In genomic region chr11:23509023-23509422, GRCh38 we compare ENCODE assay signal across 17 cellular contexts.
DNase-seq lines count a peak whose midpoint lies in the region; ATAC-seq, FAIRE-seq and TF ChIP-seq lines count a peak whose summit lies in the region.
"Had no signal": no experiment of that assay in that cellular context is flagged by ENCODE, and none has a peak within 500 bp of the region (broad histone marks: within the 10 kb centered on the region; RNA-seq: fewer than 3 reads in every experiment).

No MANE protein-coding gene starts in this region.

- H3K9me3 ChIP-seq in vagina: no peaks in the 10 kb centered on the region
- H3K9me3 ChIP-seq in CD8-positive, alpha-beta T cell (ENCODE audit: low read length): no peaks in the 10 kb centered on the region

- no peak overlapping the region for H3K4me3 Mint-ChIP-seq in CD8-positive, alpha-beta T cell
- H3K4me3 Mint-ChIP-seq: activated CD8-positive, alpha-beta T cell treated with anti-CD3 and anti-CD28 coated beads for 36 hours; activated naive CD4-positive, alpha-beta T cell treated with anti-CD3 and anti-CD28 coated beads for 36 hours; B cell had no signal

- intact Hi-C loops in vagina (cut with DNase I): no loop called here
- intact Hi-C loops in CD8-positive, alpha-beta T cell (cut with DNase I, micrococcal nuclease): no loop called here
- intact Hi-C loops in left cardiac atrium (cut with DNase I): no loop called here

- no peaks in the 10 kb centered on the region for H3K36me3 ChIP-seq in vagina
- H3K36me3 ChIP-seq in CD8-positive, alpha-beta T cell (ENCODE audit: insufficient read depth, low read length): no peaks in the 10 kb centered on the region

- TF ChIP-seq POLR2A in vagina (IDR thresholded peaks at IDR 0.05): no peak

- TF ChIP-seq CTCF in fibroblast of mammary gland (conservative IDR thresholded peaks at IDR 0.05; ENCODE audit: control insufficient read depth, insufficient read depth, low read depth, low read length) (no peak), vagina (IDR thresholded peaks at IDR 0.05) (no peak)
- no peak for TF ChIP-seq CTCF in CD8-positive, alpha-beta T cell (IDR thresholded peaks at IDR 0.05)

- DNase-seq in AG08395 (ENCODE audit: low spot score): peak; percentile 3
- DNase-seq in RCC 7860 (ENCODE audit: low spot score): peak; percentile 45
- DNase-seq in fibroblast of mammary gland (ENCODE audit: low read depth): peak; percentile 60
- no peak for DNase-seq in vagina (ENCODE audit: extremely low spot score in 2 of 2)
- no peak for DNase-seq in CD8-positive, alpha-beta T cell
- no peak for DNase-seq in left cardiac atrium
- DNase-seq: activated CD8-positive, alpha-beta T cell treated with anti-CD3 and anti-CD28 coated beads for 36 hours; activated naive CD4-positive, alpha-beta T cell treated with anti-CD3 and anti-CD28 coated beads for 36 hours; cortex of kidney; NCI-H1694; NCI-H526; Right ventricle myocardium superior; T1000 had no signal

- H3K27ac Mint-ChIP-seq in CD8-positive, alpha-beta T cell: no peak overlapping the region
- H3K27ac Mint-ChIP-seq: activated CD8-positive, alpha-beta T cell treated with anti-CD3 and anti-CD28 coated beads for 36 hours; activated naive CD4-positive, alpha-beta T cell treated with anti-CD3 and anti-CD28 coated beads for 36 hours; B cell had no signal

- ATAC-seq in GM19463 (IDR thresholded peaks at IDR 0.05; ENCODE audit: unreplicated experiment): peak; percentile 77
- no peak for ATAC-seq in CD8-positive, alpha-beta T cell
- ATAC-seq in HG03565 (IDR thresholded peaks at IDR 0.05; ENCODE audit: unreplicated experiment): no peak
- ATAC-seq in left cardiac atrium: no peak
- ATAC-seq: activated CD8-positive, alpha-beta T cell treated with anti-CD3 and anti-CD28 coated beads for 36 hours had no signal

- CTCF ChIA-PET in CD8-positive, alpha-beta T cell (lab: Charles Lee): interaction anchor here (1.6 kb wide), 1 partner anchor 8 kb away, joined by 4 read pairs; no protein-coding TSS in a partner anchor

- H3K27me3 ChIP-seq in vagina: no peaks in the 10 kb centered on the region
- no peaks in the 10 kb centered on the region for H3K27me3 ChIP-seq in CD8-positive, alpha-beta T cell (ENCODE audit: insufficient read depth, low read length)

- no peaks in the 10 kb centered on the region for H3K36me3 Mint-ChIP-seq in CD8-positive, alpha-beta T cell

- H3K4me1 ChIP-seq in vagina: no peaks in the 10 kb centered on the region
- H3K4me1 ChIP-seq in CD8-positive, alpha-beta T cell (ENCODE audit: insufficient read depth, low read length): no peaks in the 10 kb centered on the region

- H3K27me3 Mint-ChIP-seq in CD8-positive, alpha-beta T cell (ENCODE audit: low read depth): no peaks in the 10 kb centered on the region
- H3K27me3 Mint-ChIP-seq: activated CD8-positive, alpha-beta T cell treated with anti-CD3 and anti-CD28 coated beads for 36 hours; B cell had no signal

- FAIRE-seq in RCC 7860 (lab: Jason Lieb, UNC): no peak
- FAIRE-seq: islet of Langerhans had no signal

- no peak overlapping the region for H3K27ac ChIP-seq in vagina
- H3K27ac ChIP-seq in CD8-positive, alpha-beta T cell (ENCODE audit: low read depth, low read length): no peak overlapping the region

- H3K4me1 Mint-ChIP-seq in CD8-positive, alpha-beta T cell (ENCODE audit: low read depth): no peaks in the 10 kb centered on the region
- H3K4me1 Mint-ChIP-seq: B cell had no signal

- peaks cover 10% of the 10 kb centered on the region for H3K9me3 Mint-ChIP-seq in CD8-positive, alpha-beta T cell
- H3K9me3 Mint-ChIP-seq: activated naive CD4-positive, alpha-beta T cell treated with anti-CD3 and anti-CD28 coated beads for 36 hours had no signal

- H3K4me3 ChIP-seq in fibroblast of mammary gland (ENCODE audit: control insufficient read depth, low read depth, low read length) (no peak overlapping the region), vagina (no peak overlapping the region)
- no peak overlapping the region for H3K4me3 ChIP-seq in CD8-positive, alpha-beta T cell (ENCODE audit: low read depth, low read length)

- POLR2A ChIA-PET in CD8-positive, alpha-beta T cell (lab: Charles Lee): no interaction called here

Comparison
In these comparisons a context has a peak if more than half of its experiments do, and no peak if none do; other contexts are left out.
1. DNase-seq: peak in AG08395 (single experiment), RCC 7860 (single experiment) and fibroblast of mammary gland (single experiment); none in vagina (0 of 2), CD8-positive, alpha-beta T cell (0 of 7) and left cardiac atrium (single experiment).